12 cellular contexts compared by ENCODE assay signal in the genomic region with DNA sequence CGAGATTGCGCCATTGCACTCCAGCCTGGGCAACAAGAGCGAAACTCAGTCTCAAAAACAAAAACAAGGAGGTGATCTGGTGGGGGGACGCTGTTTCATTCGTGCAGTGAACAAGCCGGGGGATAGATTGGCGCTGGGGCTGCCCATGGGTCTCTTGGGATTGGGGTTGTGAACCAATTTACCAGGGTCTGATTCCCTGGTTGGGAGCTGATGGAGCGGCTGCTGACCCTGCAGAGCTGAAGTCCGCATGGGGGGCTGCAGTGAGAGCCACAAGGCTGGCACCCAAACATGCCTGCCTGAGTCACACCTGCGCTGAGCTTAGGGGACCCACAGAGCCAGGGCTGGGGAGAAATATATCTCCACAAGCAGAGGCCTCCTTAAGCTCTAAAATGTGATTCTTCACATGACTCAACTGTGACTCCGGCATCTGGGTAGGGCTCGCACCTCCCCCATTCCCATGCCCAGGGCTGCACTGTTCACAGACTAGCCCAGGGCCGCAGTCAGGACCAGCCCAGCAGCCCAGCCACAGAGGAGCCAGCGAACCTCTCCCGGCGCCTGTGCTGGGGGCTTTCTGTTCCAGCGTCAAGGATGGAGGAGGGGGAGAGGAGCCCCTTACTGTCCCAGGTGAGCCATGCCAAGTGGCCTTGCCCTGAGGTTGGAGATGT. TPM values are rescaled to one million over a fixed set of nuclear protein-coding genes. Genes with fewer than 3 reads are reported as not detected.
A peak's percentile ranks its signal among the peaks of the same experiment; 100 is the strongest.
DNase-seq lines count a peak whose midpoint lies in the region; ATAC-seq lines count a peak whose summit lies in the region.
"Had no signal": no experiment of that assay in that cellular context is flagged by ENCODE, and none has a peak within 500 bp of the region (broad histone marks: within the 10 kb centered on the region; RNA-seq: fewer than 3 reads in every experiment).

No MANE protein-coding gene starts in this region.

- H3K9ac ChIP-seq in NT2/D1 (ENCODE audit: insufficient read length, low read depth), result peak overlapping the region; percentile 36

- peaks cover 10% of the 10 kb centered on the region for H3K4me1 ChIP-seq in NT2/D1 (ENCODE audit: insufficient read depth, insufficient read length)

- H3K36me3 ChIP-seq in NT2/D1 (ENCODE audit: insufficient read depth, insufficient read length, low read length), result no peaks in the 10 kb centered on the region
- H3K36me3 ChIP-seq: thyroid gland had no signal

- no peaks in the 10 kb centered on the region for H3K27me3 ChIP-seq in NT2/D1 (ENCODE audit: insufficient read depth, insufficient read length)
- H3K27me3 ChIP-seq: thyroid gland had no signal

- DNase-seq in EH (ENCODE audit: low read depth), result peak; percentile 85
- no peak for DNase-seq in NT2/D1 (ENCODE audit: low read depth, low spot score)
- DNase-seq in cerebellar cortex (ENCODE audit: low spot score), result peak; percentile 63
- peak; percentile 65 for DNase-seq in myocyte (ENCODE audit: low read depth)
- no peak for DNase-seq in NCI-H510A (lab: John Stamatoyannopoulos, UW)
- DNase-seq in NCI-H1694 (lab: John Stamatoyannopoulos, UW), result no peak
- DNase-seq in germinal center (ENCODE audit: low spot score), result no peak
- DNase-seq: KBM-7, NCI-H2081 treated with DMSO at 0.1 percent for 48 hours, thyroid gland had no signal

- ATAC-seq in GM21423 (IDR thresholded peaks at IDR 0.05; ENCODE audit: unreplicated experiment), result no peak
- ATAC-seq: activated CD4-positive, CD25-positive, alpha-beta regulatory T cell treated with anti-CD3 and anti-CD28 coated beads, Interleukin-2, amount 50 U/mL, for 24 hours had no signal

- H3K9me3 ChIP-seq in NT2/D1 (ENCODE audit: insufficient read depth, low read length), result no peaks in the 10 kb centered on the region
- H3K9me3 ChIP-seq: thyroid gland had no signal

- no peak overlapping the region for H3K4me3 ChIP-seq in NT2/D1 (ENCODE audit: insufficient read length, low read depth)
- H3K4me3 ChIP-seq: thyroid gland had no signal

RNA-seq across cellular contexts. Expression of a gene that starts 5.0 kb away (rescaled TPM):
- 7.3 and 10.6 TPM in 2 replicates for total RNA-seq in myocyte
- polyA plus RNA-seq in myocyte (2012), result 14.4 TPM

RNA-seq across cellular contexts. Expression of a gene that starts 5.0 kb away (rescaled TPM):
- total RNA-seq in myocyte, result 94.7 and 96.8 TPM in 2 replicates
- 105 TPM for polyA plus RNA-seq in myocyte (2012)

RNA-seq across cellular contexts. Expression of a gene that starts 14.4 kb away (rescaled TPM):
- total RNA-seq in myocyte, result not detected in 2 replicates
- 0.39 TPM for polyA plus RNA-seq in myocyte (2012)
- total RNA-seq: thyroid gland had no signal

RNA-seq across cellular contexts. Expression of a gene that starts 24.4 kb away (rescaled TPM):
- 33.8 and 35.7 TPM in 2 replicates for total RNA-seq in myocyte
- 44.1 TPM for polyA plus RNA-seq in myocyte (2012)

RNA-seq across cellular contexts. Expression of a gene that starts 24.6 kb away (rescaled TPM):
- 12.5 and 16.5 TPM in 2 replicates for total RNA-seq in myocyte
- polyA plus RNA-seq in myocyte (2012), result 14.6 TPM

Comparison
In these comparisons a context has a peak if more than half of its experiments do, and no peak if none do; other contexts are left out.
1. DNase-seq: peak in EH (single experiment), cerebellar cortex (single experiment) and myocyte (single experiment); none in NT2/D1 (single experiment), NCI-H510A (single experiment), NCI-H1694 (single experiment) and germinal center (single experiment).